Comparison of ENCODE assay signal across 8 cellular contexts in genomic region chr19:50368649-50369570, GRCh38. TPM values are rescaled to one million over a fixed set of nuclear protein-coding genes. Genes with fewer than 3 reads are reported as not detected.
DNase-seq lines count a peak whose midpoint lies in the region; ATAC-seq and TF ChIP-seq lines count a peak whose summit lies in the region.

No MANE protein-coding gene starts in this region.

- H3K9me3 ChIP-seq in breast epithelium = no peaks in the 10 kb centered on the region

- intact Hi-C loops in breast epithelium (cut with DNase I; ENCODE audit: low total_unique reads) = no loop called here

- H3K27ac ChIP-seq in VCaP = peak overlapping the region; percentile 69; the same call in 1 of the 2 replicates
- peak overlapping the region; percentile 36 to 66 for H3K27ac ChIP-seq in breast epithelium
- peak overlapping the region; percentile 17 to 85 (median 79) for H3K27ac ChIP-seq in skin epidermis

- H3K4me3 ChIP-seq in H7 (ENCODE audit: insufficient read depth, low read depth, low read length) (peak overlapping the region; percentile 70), breast epithelium (peak overlapping the region; percentile 56 to 71 (median 67)), skin epidermis (peak overlapping the region; percentile 36 to 60 (median 50))

- ATAC-seq in HG02623 (IDR thresholded peaks at IDR 0.05; ENCODE audit: unreplicated experiment) = no peak

- DNase-seq in COLO668 (lab: John Stamatoyannopoulos, UW; ENCODE audit: unreplicated experiment) (peak; percentile 76), H7 (peak; percentile 86), NCI-H2107 (lab: John Stamatoyannopoulos, UW) (peak; percentile 54), breast epithelium (ENCODE audit: low spot score in 2 of 2) (peak; percentile 82 to 86), iPS-NIHi11 (ENCODE audit: low spot score) (peak; percentile 81)

- H3K27me3 ChIP-seq in H7 (ENCODE audit: control insufficient read depth, insufficient read depth, low read length) (no peaks in the 10 kb centered on the region; the same call in 1 of the 2 replicates), breast epithelium (no peaks in the 10 kb centered on the region)

- no peaks in the 10 kb centered on the region for H3K36me3 ChIP-seq in H7 (replicated peaks; ENCODE audit: control insufficient read depth, insufficient read depth, low read length)
- H3K36me3 ChIP-seq in breast epithelium = no peaks in the 10 kb centered on the region

- TF ChIP-seq CTCF in VCaP (conservative IDR thresholded peaks at IDR 0.05) (peak; percentile 94), breast epithelium (IDR thresholded peaks at IDR 0.05) (peak; percentile 75 to 89 (median 88))

- no peaks in the 10 kb centered on the region for H3K4me1 ChIP-seq in breast epithelium

- TF ChIP-seq POLR2A in breast epithelium (IDR thresholded peaks at IDR 0.05) = no peak

RNA-seq across cellular contexts. Expression of gene NAPSA, which starts 3.5 kb away (rescaled TPM):
- 0.44 and 0.59 TPM in 2 replicates for total RNA-seq in H7 (2014; rRNA removed; shearing (Covaris generic))
- total RNA-seq in breast epithelium = 1 to 10 TPM in 2 of 3 donors, under 1 TPM in 1; 0.80 to 1.8 (median 1.6) TPM

RNA-seq across cellular contexts. Expression of gene NR1H2, which starts 7.3 kb away (rescaled TPM):
- 73.7 and 90.1 TPM in 2 replicates for total RNA-seq in H7 (2014; rRNA removed; shearing (Covaris generic))
- 100 to 1,000 TPM in 1 of 3 donors, 10 to 100 TPM in 2; 71.0 to 105 (median 87.5) TPM for total RNA-seq in breast epithelium

RNA-seq across cellular contexts. Expression of gene POLD1, which starts 15.2 kb away (rescaled TPM):
- 167 and 185 TPM in 2 replicates for total RNA-seq in H7 (2014; rRNA removed; shearing (Covaris generic))
- 10 to 100 TPM; 13.8 to 17.3 (median 16.0) TPM for total RNA-seq in breast epithelium

RNA-seq across cellular contexts. Expression of gene KCNC3, which starts 39.7 kb away (rescaled TPM):
- total RNA-seq in H7 (2014; rRNA removed; shearing (Covaris generic)) = 0.14 and 0.37 TPM in 2 replicates
- total RNA-seq in breast epithelium = 1 to 10 TPM in 2 of 3 donors, under 1 TPM in 1; 0.32 to 3.7 (median 1.6) TPM

RNA-seq across cellular contexts. Expression of gene SPIB, which starts 49.8 kb away (rescaled TPM):
- total RNA-seq in H7 (2014; rRNA removed; shearing (Covaris generic)) = 0.81 and 8.8 TPM in 2 replicates
- total RNA-seq in breast epithelium = under 1 TPM in 1 of 3 donors, not detected in 2; 0.33 TPM
